In the genomic region with DNA sequence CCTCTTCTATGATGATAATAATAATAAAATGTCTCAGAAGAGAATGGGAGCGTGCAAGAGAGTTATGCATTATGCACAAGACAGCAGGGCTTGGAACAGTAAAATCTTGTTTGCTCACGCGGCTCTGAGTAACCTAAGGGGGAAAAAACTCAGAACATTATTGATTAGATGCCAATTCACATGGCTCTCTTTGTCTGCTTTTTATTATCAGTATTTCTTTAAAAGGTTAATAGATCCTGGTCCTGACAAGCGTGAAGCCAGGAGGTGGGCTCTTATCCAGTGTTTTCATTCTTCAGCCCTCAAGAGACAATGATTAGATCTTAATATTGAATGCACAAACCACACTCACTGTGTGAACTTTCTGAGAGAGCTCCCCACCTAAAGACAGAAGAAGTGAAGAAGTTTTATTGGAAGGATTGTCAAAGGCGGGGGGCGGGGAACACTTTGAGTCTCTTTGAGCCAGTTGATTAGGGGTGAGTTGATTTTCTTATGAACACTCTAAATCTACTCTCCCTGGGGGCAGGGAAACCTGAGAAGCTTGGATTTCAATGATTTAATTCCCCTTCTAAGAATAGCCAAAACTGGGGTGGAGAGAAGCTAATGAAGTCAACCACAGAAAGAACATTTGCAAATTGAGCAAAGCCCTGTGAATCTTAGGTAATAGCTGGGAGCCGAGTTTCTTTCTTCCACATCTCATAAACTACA, we compare ENCODE assay signal across 1 cellular context.
TF ChIP-seq lines count a peak whose summit lies in the region.

No MANE protein-coding gene starts in this region.

TF ChIP-seq in HEK293, 187 proteins besides CTCF, POLR2A, EP300 and RAD21 (continued from another document):
- TF ChIP-seq, protein P1, sequence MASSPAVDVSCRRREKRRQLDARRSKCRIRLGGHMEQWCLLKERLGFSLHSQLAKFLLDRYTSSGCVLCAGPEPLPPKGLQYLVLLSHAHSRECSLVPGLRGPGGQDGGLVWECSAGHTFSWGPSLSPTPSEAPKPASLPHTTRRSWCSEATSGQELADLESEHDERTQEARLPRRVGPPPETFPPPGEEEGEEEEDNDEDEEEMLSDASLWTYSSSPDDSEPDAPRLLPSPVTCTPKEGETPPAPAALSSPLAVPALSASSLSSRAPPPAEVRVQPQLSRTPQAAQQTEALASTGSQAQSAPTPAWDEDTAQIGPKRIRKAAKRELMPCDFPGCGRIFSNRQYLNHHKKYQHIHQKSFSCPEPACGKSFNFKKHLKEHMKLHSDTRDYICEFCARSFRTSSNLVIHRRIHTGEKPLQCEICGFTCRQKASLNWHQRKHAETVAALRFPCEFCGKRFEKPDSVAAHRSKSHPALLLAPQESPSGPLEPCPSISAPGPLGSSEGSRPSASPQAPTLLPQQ (tag by site-specific recombination; IDR thresholded peaks at IDR 0.05) = 0 out of 2 replicates have a peak, but pooled peaks have one; percentile 23
- TF ChIP-seq, protein P2, sequence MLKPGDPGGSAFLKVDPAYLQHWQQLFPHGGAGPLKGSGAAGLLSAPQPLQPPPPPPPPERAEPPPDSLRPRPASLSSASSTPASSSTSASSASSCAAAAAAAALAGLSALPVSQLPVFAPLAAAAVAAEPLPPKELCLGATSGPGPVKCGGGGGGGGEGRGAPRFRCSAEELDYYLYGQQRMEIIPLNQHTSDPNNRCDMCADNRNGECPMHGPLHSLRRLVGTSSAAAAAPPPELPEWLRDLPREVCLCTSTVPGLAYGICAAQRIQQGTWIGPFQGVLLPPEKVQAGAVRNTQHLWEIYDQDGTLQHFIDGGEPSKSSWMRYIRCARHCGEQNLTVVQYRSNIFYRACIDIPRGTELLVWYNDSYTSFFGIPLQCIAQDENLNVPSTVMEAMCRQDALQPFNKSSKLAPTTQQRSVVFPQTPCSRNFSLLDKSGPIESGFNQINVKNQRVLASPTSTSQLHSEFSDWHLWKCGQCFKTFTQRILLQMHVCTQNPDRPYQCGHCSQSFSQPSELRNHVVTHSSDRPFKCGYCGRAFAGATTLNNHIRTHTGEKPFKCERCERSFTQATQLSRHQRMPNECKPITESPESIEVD (tag by site-specific recombination; IDR thresholded peaks at IDR 0.05) = 0 out of 2 replicates have a peak, but pooled peaks have one; percentile 12
- TF ChIP-seq OVOL3 (tag by site-specific recombination; IDR thresholded peaks at IDR 0.05) (no peak), ZNF629 (tag by site-specific recombination; IDR thresholded peaks at IDR 0.05) (0 out of 2 replicates have a peak, but pooled peaks have one; percentile 19), ZNF830 (tag by site-specific recombination; IDR thresholded peaks at IDR 0.05; ENCODE audit: low read depth) (no peak)
- TF ChIP-seq, protein P3, sequence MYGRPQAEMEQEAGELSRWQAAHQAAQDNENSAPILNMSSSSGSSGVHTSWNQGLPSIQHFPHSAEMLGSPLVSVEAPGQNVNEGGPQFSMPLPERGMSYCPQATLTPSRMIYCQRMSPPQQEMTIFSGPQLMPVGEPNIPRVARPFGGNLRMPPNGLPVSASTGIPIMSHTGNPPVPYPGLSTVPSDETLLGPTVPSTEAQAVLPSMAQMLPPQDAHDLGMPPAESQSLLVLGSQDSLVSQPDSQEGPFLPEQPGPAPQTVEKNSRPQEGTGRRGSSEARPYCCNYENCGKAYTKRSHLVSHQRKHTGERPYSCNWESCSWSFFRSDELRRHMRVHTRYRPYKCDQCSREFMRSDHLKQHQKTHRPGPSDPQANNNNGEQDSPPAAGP (tag by site-specific recombination; IDR thresholded peaks at IDR 0.05) = no peak
- TF ChIP-seq, protein P4, sequence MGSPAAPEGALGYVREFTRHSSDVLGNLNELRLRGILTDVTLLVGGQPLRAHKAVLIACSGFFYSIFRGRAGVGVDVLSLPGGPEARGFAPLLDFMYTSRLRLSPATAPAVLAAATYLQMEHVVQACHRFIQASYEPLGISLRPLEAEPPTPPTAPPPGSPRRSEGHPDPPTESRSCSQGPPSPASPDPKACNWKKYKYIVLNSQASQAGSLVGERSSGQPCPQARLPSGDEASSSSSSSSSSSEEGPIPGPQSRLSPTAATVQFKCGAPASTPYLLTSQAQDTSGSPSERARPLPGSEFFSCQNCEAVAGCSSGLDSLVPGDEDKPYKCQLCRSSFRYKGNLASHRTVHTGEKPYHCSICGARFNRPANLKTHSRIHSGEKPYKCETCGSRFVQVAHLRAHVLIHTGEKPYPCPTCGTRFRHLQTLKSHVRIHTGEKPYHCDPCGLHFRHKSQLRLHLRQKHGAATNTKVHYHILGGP (tag by site-specific recombination; IDR thresholded peaks at IDR 0.05) = peak; percentile 44; the same call in 1 of the 2 replicates
TF ChIP-seq in HEK293: peak in this region for 8.
